ENCODE assay signal across 8 cellular contexts in genomic region chr10:46282460-46283216, GRCh38. TPM values are rescaled to one million over a fixed set of nuclear protein-coding genes. Genes with fewer than 3 reads are reported as not detected.
DNase-seq lines count a peak whose midpoint lies in the region; TF ChIP-seq lines count a peak whose summit lies in the region.

No MANE protein-coding gene starts in this region.

- H3K27ac Mint-ChIP-seq in immature natural killer cell, result no peak overlapping the region

- H3K27me3 ChIP-seq in HUES6 (ENCODE audit: control insufficient read depth, insufficient read depth, low read length), result peaks cover 50% of the 10 kb centered on the region

- H3K27me3 Mint-ChIP-seq in immature natural killer cell (ENCODE audit: low read depth in 3 of 3), result peaks cover 6 to 20% (median 11%) of the 10 kb centered on the region in 3 donors

- H3K27ac ChIP-seq in HUES6 (ENCODE audit: low read depth, low read length) (no peak overlapping the region), caudate nucleus (ENCODE audit: low read depth, low read length) (peak overlapping the region; percentile 39), skin epidermis (peak overlapping the region in 6 of 21 experiments; percentile 5 to 60 (median 24))

- H3K9me3 ChIP-seq in HUES6 (ENCODE audit: control insufficient read depth, insufficient read depth, low read depth, low read length), result no peaks in the 10 kb centered on the region

- H3K9ac ChIP-seq in HUES6 (ENCODE audit: low read length), result peak overlapping the region; percentile 23

- peaks cover 11% of the 10 kb centered on the region; the same call in 1 of the 2 replicates for H3K4me1 ChIP-seq in HUES6 (ENCODE audit: control insufficient read depth, insufficient read depth, low read length)

- H3K9me3 Mint-ChIP-seq in immature natural killer cell, result no peaks in the 10 kb centered on the region

- peak overlapping the region; percentile 75 for H3K4me3 ChIP-seq in HUES6 (ENCODE audit: low read depth, low read length)
- peak overlapping the region; percentile 60 for H3K4me3 ChIP-seq in WI38 (ENCODE audit: low read depth, low read length)
- H3K4me3 ChIP-seq in skin epidermis, result peak overlapping the region; percentile 31 to 51 (median 36)

- H3K4me1 Mint-ChIP-seq in immature natural killer cell, result peaks cover 8 to 9% of the 10 kb centered on the region in 2 donors

- no peak for TF ChIP-seq CTCF in WI38 (IDR thresholded peaks at IDR 0.05; ENCODE audit: low read depth, low read length)

- H3K36me3 Mint-ChIP-seq in immature natural killer cell, result peaks cover 0 to 3% (median 0%) of the 10 kb centered on the region in 3 donors

- DNase-seq in GM04503 (ENCODE audit: low read depth) (peak; percentile 21), caudate nucleus (lab: John Stamatoyannopoulos, UW) (peak in 59 of 61 donors; percentile 10 to 95 (median 74)), immature natural killer cell (peak; percentile 56 to 66 (median 57)), cerebellar nuclear complex (lab: John Stamatoyannopoulos, UW) (no peak), NCI-H1436 (lab: John Stamatoyannopoulos, UW) (no peak)

- no peaks in the 10 kb centered on the region for H3K36me3 ChIP-seq in HUES6 (ENCODE audit: control insufficient read depth, insufficient read depth, low read length)

- peak overlapping the region in 4 of 5 donors; percentile 46 to 69 (median 57) for H3K4me3 Mint-ChIP-seq in immature natural killer cell

RNA-seq across cellular contexts. Expression of gene ANTXRL, which starts 4.2 kb away (rescaled TPM):
- polyA plus RNA-seq in immature natural killer cell, result not detected

Comparison
In these comparisons a context has a peak if more than half of its experiments do, and no peak if none do; other contexts are left out.
1. DNase-seq: peak in GM04503 (single experiment), caudate nucleus (59 of 61) and immature natural killer cell (3 of 3); none in cerebellar nuclear complex (0 of 2) and NCI-H1436 (single experiment).
2. Peak in every context shown above with its lines, with median percentiles within 50 percentile points of each other: H3K4me3 ChIP-seq.